ENCODE assay signal across 23 cellular contexts in the genomic region with DNA sequence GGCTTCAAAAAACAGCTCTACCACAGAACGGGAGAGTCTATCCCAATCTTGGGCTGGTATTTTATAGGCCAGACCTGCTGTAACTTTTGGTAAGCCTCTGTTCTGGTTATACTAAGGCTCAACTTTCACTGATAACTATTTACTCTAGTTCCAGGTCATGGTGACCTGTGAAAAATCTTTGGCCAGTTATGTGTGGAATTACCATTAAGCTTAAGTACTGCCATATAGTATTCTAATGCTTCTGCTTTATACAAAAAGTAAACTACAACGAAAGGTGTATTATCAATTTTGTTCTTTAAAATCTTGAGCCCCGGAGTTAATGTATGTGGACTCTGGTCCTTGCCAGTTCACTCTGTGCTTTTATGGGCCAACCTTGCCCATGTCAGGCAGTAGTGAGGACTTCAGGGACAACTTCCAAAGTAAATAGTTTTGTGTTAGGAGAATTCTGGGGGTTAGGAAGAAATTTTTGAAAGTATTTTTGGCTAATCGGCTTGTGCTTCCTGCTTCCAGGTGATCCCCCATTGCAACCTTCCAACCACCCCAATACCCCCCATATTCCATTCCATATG. TPM values are rescaled to one million over a fixed set of nuclear protein-coding genes. Genes with fewer than 3 reads are reported as not detected.
A peak's percentile ranks its signal among the peaks of the same experiment; 100 is the strongest.
DNase-seq lines count a peak whose midpoint lies in the region; ATAC-seq and TF ChIP-seq lines count a peak whose summit lies in the region.
"Had no signal": no experiment of that assay in that cellular context is flagged by ENCODE, and none has a peak within 500 bp of the region (broad histone marks: within the 10 kb centered on the region; RNA-seq: fewer than 3 reads in every experiment).

No MANE protein-coding gene starts in this region.

- H3K4me3 ChIP-seq in PC-9 (no peak overlapping the region), coronary artery (peak overlapping the region; percentile 0), psoas muscle (peak overlapping the region; percentile 11)
- H3K4me3 ChIP-seq: MG63, smooth muscle cell had no signal

- ATAC-seq in activated CD4-positive, alpha-beta T cell treated with anti-CD3 and anti-CD28 coated beads for 36 hours = no peak
- ATAC-seq in psoas muscle = no peak

- H3K9me2 ChIP-seq in PC-9 (ENCODE audit: insufficient read depth) = no peaks in the 10 kb centered on the region
- H3K9me2 ChIP-seq: SK-N-SH had no signal

- H3K4me1 ChIP-seq in PC-9 (replicated peaks; ENCODE audit: insufficient read depth) (peaks cover 42% of the 10 kb centered on the region), psoas muscle (peaks cover 58% of the 10 kb centered on the region)

- H3K4me3 Mint-ChIP-seq in activated CD4-positive, alpha-beta T cell treated with anti-CD3 and anti-CD28 coated beads for 36 hours = peak overlapping the region; percentile 16

- POLR2A ChIA-PET in activated CD4-positive, alpha-beta T cell treated with anti-CD3 and anti-CD28 coated beads for 36 hours (lab: Charles Lee) = no interaction called here
- POLR2A ChIA-PET in PC-9 (lab: Charles Lee; ENCODE audit: unreplicated experiment) = no interaction called here

- H3K4me2 ChIP-seq in PC-9 = no peak overlapping the region
- H3K4me2 ChIP-seq: SK-N-SH, smooth muscle cell had no signal

- H3K36me3 Mint-ChIP-seq in activated CD4-positive, alpha-beta T cell treated with anti-CD3 and anti-CD28 coated beads for 36 hours (ENCODE audit: low read depth) = peaks cover 87% of the 10 kb centered on the region

- BruUV-seq in PC-9 (replicated peaks; lab: Mats Ljungman, UMichigan) = no TSS peak

- H3K27me3 Mint-ChIP-seq in activated CD4-positive, alpha-beta T cell treated with anti-CD3 and anti-CD28 coated beads for 36 hours = no peaks in the 10 kb centered on the region

- peak overlapping the region; percentile 22 for H3K27ac Mint-ChIP-seq in activated CD4-positive, alpha-beta T cell treated with anti-CD3 and anti-CD28 coated beads for 36 hours

- whole genome bisulfite sequencing in psoas muscle, 3 donors = 58 to 87% (median 65%) methylated on average over 4 of the region's 4 CpGs

- TF ChIP-seq CTCF in PC-9 (conservative IDR thresholded peaks at IDR 0.05) (no peak), coronary artery (IDR thresholded peaks at IDR 0.05) (no peak), psoas muscle (IDR thresholded peaks at IDR 0.05) (no peak)

- H3K27me3 ChIP-seq in PC-9 (ENCODE audit: insufficient read depth, low read depth) (no peaks in the 10 kb centered on the region), psoas muscle (ENCODE audit: insufficient read depth in 3 of 3, low read length in 2 of 3) (no peaks in the 10 kb centered on the region)
- H3K27me3 ChIP-seq: MG63 had no signal

- peaks cover 75% of the 10 kb centered on the region for H3K4me1 Mint-ChIP-seq in activated CD4-positive, alpha-beta T cell treated with anti-CD3 and anti-CD28 coated beads for 36 hours

- H2AFZ ChIP-seq in PC-9 = no peak overlapping the region

- H3K9me3 ChIP-seq in PC-9 (ENCODE audit: insufficient read depth, low read depth) = no peaks in the 10 kb centered on the region
- no peaks in the 10 kb centered on the region for H3K9me3 ChIP-seq in psoas muscle
- H3K9me3 ChIP-seq: MG63, SK-N-SH had no signal

- H4K20me1 ChIP-seq in PC-9 (ENCODE audit: insufficient read depth) = peaks cover 16% of the 10 kb centered on the region; the same call in 1 of the 2 replicates

- H3K27ac ChIP-seq in PC-9 = peak overlapping the region; percentile 21; the same call in 1 of the 2 replicates
- H3K27ac ChIP-seq in coronary artery = peak overlapping the region; percentile 40 to 63
- peak overlapping the region; percentile 95 for H3K27ac ChIP-seq in psoas muscle

- intact Hi-C loops in activated CD4-positive, alpha-beta T cell treated with anti-CD3 and anti-CD28 coated beads for 36 hours (cut with DNase I, micrococcal nuclease) = no loop called here
- intact Hi-C loops in PC-9 (cut with micrococcal nuclease; ENCODE audit: unreplicated experiment) (no loop called here), psoas muscle (cut with DNase I) (no loop called here)

- H3K9me3 Mint-ChIP-seq in activated CD4-positive, alpha-beta T cell treated with anti-CD3 and anti-CD28 coated beads for 36 hours (ENCODE audit: low read depth) = no peaks in the 10 kb centered on the region

- peaks cover 78% of the 10 kb centered on the region for H3K79me2 ChIP-seq in PC-9 (ENCODE audit: low read depth)

- H3K36me3 ChIP-seq in PC-9 (ENCODE audit: low read depth) (0 out of 2 replicates have a peak, but pooled peaks cover 21% of the 10 kb centered on the region), psoas muscle (ENCODE audit: insufficient read depth in 1 of 2, low read depth in 1 of 2) (peaks cover 2 to 5% of the 10 kb centered on the region in 2 donors)

- CTCF ChIA-PET in activated CD4-positive, alpha-beta T cell treated with anti-CD3 and anti-CD28 coated beads for 36 hours (lab: Charles Lee) = interaction anchor here (0.7 to 1.1 kb wide), 2 partner anchors 15 to 19 kb away, joined by 4 read pairs; no protein-coding TSS in a partner anchor
- CTCF ChIA-PET in PC-9 (lab: Charles Lee) = no interaction called here

- H3F3A ChIP-seq in PC-9 (ENCODE audit: insufficient read depth, low read depth) = peaks cover 13% of the 10 kb centered on the region; the same call in 1 of the 2 replicates

- DNase-seq in activated CD4-positive, alpha-beta T cell treated with anti-CD3 and anti-CD28 coated beads for 36 hours = no peak
- DNase-seq in activated CD4-positive, alpha-beta T cell treated with anti-CD3 and anti-CD28 coated beads for 4 hours = no peak
- DNase-seq in PC-9 (no peak), coronary artery (ENCODE audit: low spot score) (no peak), psoas muscle (no peak), NCI-H82 treated with DMSO at 0.1 percent for 48 hours (lab: John Stamatoyannopoulos, UW; ENCODE audit: unreplicated experiment) (no peak), dedifferentiated amniotic fluid mesenchymal stem cell (ENCODE audit: extremely low spot score) (no peak)
- DNase-seq in stimulated activated CD4-positive, alpha-beta T cell treated with anti-CD3 and anti-CD28 coated beads, Interleukin-4, amount 100 ng/mL, for 1 hour = no peak
- DNase-seq: activated CD8-positive, alpha-beta memory T cell treated with anti-CD3 and anti-CD28 coated beads for 24 hours; activated naive CD4-positive, alpha-beta T cell; C1 segment of cervical spinal cord; DMS79; effector CD8-positive, alpha-beta T cell; HCEC 1CT; left ventricle myocardium superior; MG63; NCI-H2029; NCI-H510A treated with DMSO at 0.1 percent for 48 hours; OCI-M1; SK-N-SH had no signal

RNA-seq across cellular contexts. Expression of gene SIAH2, which starts 6.4 kb away (rescaled TPM):
- total RNA-seq in activated CD4-positive, alpha-beta T cell treated with anti-CD3 and anti-CD28 coated beads for 36 hours = 100 to 1,000 TPM in 1 of 2 experiments, 10 to 100 TPM in 1; 85.7 to 154 TPM
- total RNA-seq in PC-9 (2021) (19.4 and 20.3 TPM in 2 replicates), psoas muscle (10 to 100 TPM; 10.2 to 13.6 (median 11.7) TPM)
- 10 to 100 TPM in 2 of 3 donors, 1 to 10 TPM in 1; 8.8 to 15.2 (median 13.8) TPM for polyA plus RNA-seq in psoas muscle

RNA-seq across cellular contexts. Expression of gene ERICH6, which starts 52.9 kb away (rescaled TPM):
- total RNA-seq in activated CD4-positive, alpha-beta T cell treated with anti-CD3 and anti-CD28 coated beads for 36 hours = under 1 TPM in 1 of 2 experiments, not detected in 1; 0.58 TPM
- total RNA-seq in PC-9 (2021) (not detected in 2 replicates), psoas muscle (not detected)
- not detected for polyA plus RNA-seq in psoas muscle
- total RNA-seq: A172, HT1080, left ventricle myocardium superior, smooth muscle cell had no signal

Comparison
In these comparisons a context has a peak if more than half of its experiments do, and no peak if none do; other contexts are left out.
1. H3K27ac ChIP-seq: peak in every context shown above with its lines; median percentile 95 in psoas muscle; 52 in coronary artery; 21 in PC-9.